In the genomic region with DNA sequence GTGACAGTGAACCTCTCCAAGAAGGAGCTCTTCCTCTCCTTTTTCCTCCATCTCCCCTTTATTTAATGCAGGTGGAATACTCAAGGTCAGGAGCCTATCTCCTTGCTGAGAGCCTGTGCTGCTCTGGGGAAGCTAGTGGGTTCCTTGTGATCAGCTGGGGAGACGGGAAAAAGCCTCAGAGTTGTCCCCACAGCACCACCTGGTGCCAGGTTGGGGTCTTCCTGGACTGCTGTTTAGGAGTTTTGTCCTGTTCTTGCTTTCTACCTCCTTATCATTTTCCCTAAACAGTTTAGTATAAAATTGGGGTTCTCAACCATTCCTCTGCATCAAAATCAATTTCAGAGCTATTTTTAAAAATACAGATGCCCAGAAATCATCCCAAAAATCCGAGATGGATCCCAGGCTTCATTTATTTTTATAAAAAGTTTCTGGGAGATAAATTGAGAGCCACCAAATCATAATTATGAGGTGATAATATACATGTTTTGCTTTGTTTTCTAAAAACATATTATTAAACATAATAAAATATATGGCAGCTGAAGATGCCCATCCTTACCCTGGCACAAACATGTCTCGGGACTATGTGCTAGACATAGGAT, we compare ENCODE assay signal across 8 cellular contexts. TPM values are rescaled to one million over a fixed set of nuclear protein-coding genes. Genes with fewer than 3 reads are reported as not detected.
A peak's percentile ranks its signal among the peaks of the same experiment; 100 is the strongest.
DNase-seq lines count a peak whose midpoint lies in the region; ATAC-seq and TF ChIP-seq lines count a peak whose summit lies in the region.

No MANE protein-coding gene starts in this region.

- H3K9me3 ChIP-seq in AG04450 (ENCODE audit: control insufficient read depth, insufficient read depth, low read length): no peaks in the 10 kb centered on the region

- POLR2A ChIA-PET in AG04450 (lab: Yijun Ruan, JAX): no interaction called here

- TF ChIP-seq CTCF in AG04450 (IDR thresholded peaks at IDR 0.05; ENCODE audit: low read depth, low read length) (peak; percentile 58), GM06990 (IDR thresholded peaks at IDR 0.05; ENCODE audit: insufficient read depth, low read length, poor library complexity, severe bottlenecking) (peak; percentile 55), epithelial cell of proximal tubule (conservative IDR thresholded peaks at IDR 0.05; ENCODE audit: low read depth, low read length) (peak; percentile 93)

- H3K27ac ChIP-seq in AG04450 (ENCODE audit: low read depth, low read length): no peak overlapping the region

- H3K27me3 ChIP-seq in AG04450 (ENCODE audit: control insufficient read depth, insufficient read depth, low read length) (no peaks in the 10 kb centered on the region), GM06990 (replicated peaks; ENCODE audit: control insufficient read depth, insufficient read depth, low read length) (no peaks in the 10 kb centered on the region)

- CTCF ChIA-PET in AG04450 (lab: Charles Lee): interaction anchor here (0.6 to 2.8 kb wide), 17 partner anchors 8 to 425 kb away, joined by 3 to 24 read pairs (median 3); no protein-coding TSS in a partner anchor

- no peak for ATAC-seq in GM18870 (IDR thresholded peaks at IDR 0.05; ENCODE audit: unreplicated experiment)

- no peak overlapping the region for H3K4me3 ChIP-seq in AG04450 (ENCODE audit: low read depth, low read length)
- H3K4me3 ChIP-seq in GM06990 (replicated peaks; ENCODE audit: low read depth, low read length): no peak overlapping the region
- H3K4me3 ChIP-seq in epithelial cell of proximal tubule (ENCODE audit: low read depth, low read length): no peak overlapping the region

- H3K36me3 ChIP-seq in GM06990 (ENCODE audit: control insufficient read depth, insufficient read depth, low read length): no peaks in the 10 kb centered on the region; the same call in 1 of the 2 replicates

- DNase-seq in AG04450 (ENCODE audit: low read depth, low spot score): no peak
- no peak for DNase-seq in GM06990 (ENCODE audit: extremely low read depth, insufficient read length)
- DNase-seq in HuH-7 (ENCODE audit: low spot score): peak; percentile 50
- DNase-seq in RPMI7951 (ENCODE audit: low read depth): peak; percentile 83
- DNase-seq in epithelial cell of proximal tubule (ENCODE audit: low read depth): peak; percentile 26
- DNase-seq in non-pigmented ciliary epithelial cell (ENCODE audit: low read depth): peak; percentile 38
- no peak for DNase-seq in activated CD4-positive, CD25-positive, alpha-beta regulatory T cell (lab: John Stamatoyannopoulos, UW)

RNA-seq across cellular contexts. Expression of a gene that starts 44.3 kb away (rescaled TPM):
- polyA plus RNA-seq in AG04450 (2011; rRNA removed): 0.06 and 0.07 TPM in 2 replicates
- 0.09 and 0.30 TPM in 2 replicates for polyA minus RNA-seq in AG04450 (2011; rRNA and poly(A)+ RNA removed)
- total RNA-seq in RPMI7951 (2014; rRNA removed; shearing (Covaris generic)): 0.24 and 0.39 TPM in 2 replicates
- total RNA-seq in epithelial cell of proximal tubule: 12.4 and 33.2 TPM in 2 replicates

Comparison
In these comparisons a context has a peak if more than half of its experiments do, and no peak if none do; other contexts are left out.
1. DNase-seq: peak in HuH-7 (single experiment), RPMI7951 (single experiment), epithelial cell of proximal tubule (single experiment) and non-pigmented ciliary epithelial cell (single experiment); none in AG04450 (single experiment), GM06990 (single experiment) and activated CD4-positive, CD25-positive, alpha-beta regulatory T cell (0 of 4).
2. Peak in every context shown above with its lines, with median percentiles within 50 percentile points of each other: CTCF ChIP-seq.